10 cellular contexts compared by ENCODE assay signal in the genomic region with DNA sequence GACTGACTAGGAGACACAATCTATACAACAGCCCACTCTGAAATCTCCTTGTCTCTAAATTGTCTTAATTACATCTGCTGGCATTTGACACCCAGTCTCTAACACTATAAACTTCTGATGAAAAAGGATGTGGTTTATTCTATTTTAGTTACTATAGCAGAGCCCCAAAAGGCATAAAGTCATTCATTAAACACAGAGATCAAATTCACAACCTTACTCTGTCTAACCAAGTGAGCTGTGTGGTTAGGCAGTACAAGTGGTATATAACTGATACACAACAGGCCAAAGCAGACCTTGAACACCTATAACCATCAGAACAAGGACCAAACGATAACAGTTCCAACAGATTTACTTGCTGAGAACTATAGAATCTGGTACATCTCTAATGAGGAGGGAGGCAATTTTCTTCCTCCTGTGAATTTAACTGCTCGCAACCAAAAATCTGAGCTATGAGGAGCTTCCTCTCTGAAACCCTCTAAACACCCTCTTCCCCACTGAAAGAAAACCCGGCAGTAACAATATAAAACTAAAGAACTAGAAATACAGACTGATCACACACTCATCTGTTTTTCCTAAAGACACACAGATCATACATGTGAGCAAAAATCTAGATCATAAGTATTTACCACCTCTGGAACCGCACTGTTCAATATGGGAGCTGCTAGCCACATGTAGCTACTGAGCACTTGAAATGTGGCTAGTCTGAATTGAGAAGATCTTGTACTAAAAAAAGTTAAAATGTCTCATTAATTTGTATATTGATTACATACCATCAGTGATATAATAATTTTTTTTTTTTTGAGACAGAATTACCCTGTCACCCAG. TPM values are rescaled to one million over a fixed set of nuclear protein-coding genes. Genes with fewer than 3 reads are reported as not detected.
DNase-seq lines count a peak whose midpoint lies in the region; ATAC-seq, FAIRE-seq and TF ChIP-seq lines count a peak whose summit lies in the region.
"Had no signal": no experiment of that assay in that cellular context is flagged by ENCODE, and none has a peak within 500 bp of the region (broad histone marks: within the 10 kb centered on the region; RNA-seq: fewer than 3 reads in every experiment).

No MANE protein-coding gene starts in this region.

- ATAC-seq in GM19467 (IDR thresholded peaks at IDR 0.05; ENCODE audit: unreplicated experiment), result peak; percentile 61
- peak; percentile 84 for ATAC-seq in HG03432 (IDR thresholded peaks at IDR 0.05; ENCODE audit: unreplicated experiment)
- peak; percentile 90 for ATAC-seq in GM12878

- in situ Hi-C loops in GM12878 (cut with MboI), result no loop called here

- no peaks in the 10 kb centered on the region for H3K9me3 ChIP-seq in GM12878 (replicated peaks; ENCODE audit: control insufficient read depth, insufficient read depth, low read length)
- H3K9me3 ChIP-seq in SJCRH30 (replicated peaks), result no peaks in the 10 kb centered on the region

- H3K4me3 ChIP-seq in GM12878, result no peak overlapping the region
- no peak overlapping the region for H3K4me3 ChIP-seq in SJCRH30
- H3K4me3 ChIP-seq: SK-N-MC had no signal

- TF ChIP-seq POLR2A in GM12878 (IDR thresholded peaks at IDR 0.05; ENCODE audit: low read depth, low read length), result no peak

- H3K9ac ChIP-seq in GM12878 (ENCODE audit: control insufficient read depth, insufficient read depth, low read length), result peak overlapping the region; percentile 47

- SMC1A ChIA-PET in GM12878 (lab: Charles Lee; ENCODE audit: uncharacterized antibody, unreplicated experiment), result interaction anchor here (0.7 to 4.3 kb wide), 24 partner anchors 8 to 91 kb away, joined by 3 to 38 read pairs (median 5); a partner anchor contains a TSS

- H2AFZ ChIP-seq in GM12878 (ENCODE audit: control insufficient read depth, low read depth, low read length), result peak overlapping the region; percentile 28

- TF ChIP-seq EP300 in GM12878 (IDR thresholded peaks at IDR 0.05; ENCODE audit: borderline replicate concordance in 1 of 2, control insufficient read depth in 1 of 2, low read depth in 2 of 2, low read length in 2 of 2), result 0 out of 4 replicates have a peak, but pooled peaks of 1 of the 2 experiments have one; percentile 13

- TF ChIP-seq CTCF in GM10248 (IDR thresholded peaks at IDR 0.05; ENCODE audit: control extremely low read depth, extremely low read depth, low read depth, missing control alignments), result no peak
- no peak for TF ChIP-seq CTCF in GM12878 (IDR thresholded peaks at IDR 0.05 in 2 of 3, conservative IDR thresholded peaks at IDR 0.05 in 1 of 3; ENCODE audit: control insufficient read depth in 2 of 3, extremely low read depth in 1 of 3, insufficient read depth in 1 of 3, low read depth in 3 of 3, low read length in 3 of 3)

- DNase-seq in GM10248 (ENCODE audit: extremely low spot score) (peak; percentile 43), GM12878 (ENCODE audit: low read depth, low spot score) (peak; percentile 68), NCI-H510A (lab: John Stamatoyannopoulos, UW) (no peak), anterior cingulate cortex (lab: John Stamatoyannopoulos, UW) (no peak), cerebellar nuclear complex (lab: John Stamatoyannopoulos, UW) (no peak), SJCRH30 (no peak)
- DNase-seq: NCI-H1092 treated with DMSO at 0.1 percent for 48 hours had no signal

- POLR2A ChIA-PET in GM10248 (lab: Yijun Ruan, JAX), result interaction anchor here (0.6 to 1.4 kb wide), 4 partner anchors 16 to 1426 kb away, joined by 3 to 7 read pairs (median 4); no protein-coding TSS in a partner anchor
- POLR2A ChIA-PET in GM12878 (lab: Charles Lee), result interaction anchor here (0.6 to 3.0 kb wide), 11 partner anchors 8 to 208 kb away, joined by 3 to 13 read pairs (median 3); no protein-coding TSS in a partner anchor

- intact Hi-C loops in GM12878 (cut with micrococcal nuclease; ENCODE audit: unreplicated experiment), result no loop called here

- H3K4me2 ChIP-seq in GM12878 (ENCODE audit: control insufficient read depth, insufficient read depth), result peak overlapping the region; percentile 81

- H4K20me1 ChIP-seq in GM12878 (ENCODE audit: control insufficient read depth, insufficient read depth), result no peaks in the 10 kb centered on the region; the same call in 1 of the 2 replicates

- 41% methylated on average over 4 of the region's 4 CpGs for WGBS in GM12878 (ENCODE audit: insufficient coverage, insufficient replicate concordance, low lambda C conversion rate, missing lambda C conversion rate)

- TF ChIP-seq RAD21 in GM12878 (IDR thresholded peaks at IDR 0.05; ENCODE audit: insufficient read depth, low read depth, low read length), result no peak

- CTCF ChIA-PET in GM10248 (lab: Yijun Ruan, JAX) (interaction anchor here (0.7 to 2.2 kb wide), 10 partner anchors 9 to 237 kb away, joined by 3 to 9 read pairs (median 4); no protein-coding TSS in a partner anchor), GM12878 (lab: Yijun Ruan, JAX) (interaction anchor here (0.7 to 3.3 kb wide), 12 partner anchors 9 to 305 kb away, joined by 3 to 19 read pairs (median 4); a partner anchor contains a TSS)

- FAIRE-seq in GM12878 (lab: Jason Lieb, UNC), result peak; percentile 57

- H3K27ac ChIP-seq in GM12878 (ENCODE audit: control insufficient read depth, insufficient read depth) (peak overlapping the region; percentile 84), SJCRH30 (no peak overlapping the region)
- H3K27ac ChIP-seq: SK-N-MC had no signal

- H3K36me3 ChIP-seq in GM12878 (ENCODE audit: control insufficient read depth in 2 of 2, insufficient read depth in 2 of 2, low read length in 1 of 2) (no peaks in the 10 kb centered on the region), SJCRH30 (no peaks in the 10 kb centered on the region)

- H3K27me3 ChIP-seq in GM12878 (replicated peaks in 1 of 2; ENCODE audit: control insufficient read depth in 2 of 2, insufficient read depth in 2 of 2, low read length in 1 of 2), result no peaks in the 10 kb centered on the region
- no peaks in the 10 kb centered on the region for H3K27me3 ChIP-seq in SJCRH30

- BruUV-seq in GM12878 (replicated peaks; lab: Mats Ljungman, UMichigan), result no TSS peak

- H3K4me1 ChIP-seq in GM12878 (ENCODE audit: control insufficient read depth, insufficient read depth, low read length), result peaks cover 20% of the 10 kb centered on the region; the same call in 1 of the 2 replicates
- H3K4me1 ChIP-seq in SJCRH30, result no peaks in the 10 kb centered on the region

- H3K79me2 ChIP-seq in GM12878 (ENCODE audit: control insufficient read depth, insufficient read depth, low read length), result peaks cover 72% of the 10 kb centered on the region

- RAD21 ChIA-PET in GM12878 (lab: Charles Lee; ENCODE audit: unreplicated experiment), result interaction anchor here (0.9 to 3.3 kb wide), 14 partner anchors 11 to 87 kb away, joined by 3 to 16 read pairs (median 6); no protein-coding TSS in a partner anchor

TF ChIP-seq in GM12878, 131 proteins besides CTCF, POLR2A, EP300 and RAD21 (continues in another document):
- 0 out of 2 replicates have a peak, but pooled peaks have one; percentile 7 for TF ChIP-seq ZNF24 (IDR thresholded peaks at IDR 0.05)
- TF ChIP-seq ZZZ3 (IDR thresholded peaks at IDR 0.05; ENCODE audit: control insufficient read depth, insufficient read length, low read depth), result no peak
- no peak for TF ChIP-seq IRF4 (IDR thresholded peaks at IDR 0.05; ENCODE audit: low read depth, low read length)
- 0 out of 2 replicates have a peak, but pooled peaks have one; percentile 32 for TF ChIP-seq GATAD2B (conservative IDR thresholded peaks at IDR 0.05; ENCODE audit: low read depth)
- TF ChIP-seq, protein P1, sequence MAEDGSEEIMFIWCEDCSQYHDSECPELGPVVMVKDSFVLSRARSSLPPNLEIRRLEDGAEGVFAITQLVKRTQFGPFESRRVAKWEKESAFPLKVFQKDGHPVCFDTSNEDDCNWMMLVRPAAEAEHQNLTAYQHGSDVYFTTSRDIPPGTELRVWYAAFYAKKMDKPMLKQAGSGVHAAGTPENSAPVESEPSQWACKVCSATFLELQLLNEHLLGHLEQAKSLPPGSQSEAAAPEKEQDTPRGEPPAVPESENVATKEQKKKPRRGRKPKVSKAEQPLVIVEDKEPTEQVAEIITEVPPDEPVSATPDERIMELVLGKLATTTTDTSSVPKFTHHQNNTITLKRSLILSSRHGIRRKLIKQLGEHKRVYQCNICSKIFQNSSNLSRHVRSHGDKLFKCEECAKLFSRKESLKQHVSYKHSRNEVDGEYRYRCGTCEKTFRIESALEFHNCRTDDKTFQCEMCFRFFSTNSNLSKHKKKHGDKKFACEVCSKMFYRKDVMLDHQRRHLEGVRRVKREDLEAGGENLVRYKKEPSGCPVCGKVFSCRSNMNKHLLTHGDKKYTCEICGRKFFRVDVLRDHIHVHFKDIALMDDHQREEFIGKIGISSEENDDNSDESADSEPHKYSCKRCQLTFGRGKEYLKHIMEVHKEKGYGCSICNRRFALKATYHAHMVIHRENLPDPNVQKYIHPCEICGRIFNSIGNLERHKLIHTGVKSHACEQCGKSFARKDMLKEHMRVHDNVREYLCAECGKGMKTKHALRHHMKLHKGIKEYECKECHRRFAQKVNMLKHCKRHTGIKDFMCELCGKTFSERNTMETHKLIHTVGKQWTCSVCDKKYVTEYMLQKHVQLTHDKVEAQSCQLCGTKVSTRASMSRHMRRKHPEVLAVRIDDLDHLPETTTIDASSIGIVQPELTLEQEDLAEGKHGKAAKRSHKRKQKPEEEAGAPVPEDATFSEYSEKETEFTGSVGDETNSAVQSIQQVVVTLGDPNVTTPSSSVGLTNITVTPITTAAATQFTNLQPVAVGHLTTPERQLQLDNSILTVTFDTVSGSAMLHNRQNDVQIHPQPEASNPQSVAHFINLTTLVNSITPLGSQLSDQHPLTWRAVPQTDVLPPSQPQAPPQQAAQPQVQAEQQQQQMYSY (CRISPR knock-in tag; IDR thresholded peaks at IDR 0.05), result no peak
- no peak for TF ChIP-seq RCOR1 (conservative IDR thresholded peaks at IDR 0.05; ENCODE audit: low read depth, low read length)

RNA-seq across cellular contexts. Expression of a gene that starts 17.8 kb away (rescaled TPM):
- total RNA-seq in GM12878 (2013; cell fraction: nucleolus; rRNA removed), result 42.1 and 48.7 TPM in 2 replicates
- 6.8 and 6.9 TPM in 2 replicates for total RNA-seq in GM12878 (2014; rRNA removed)
- 8.3 and 10.1 TPM in 2 replicates for total RNA-seq in GM12878 (2014; rRNA removed; fragmentation: Illumina TruSeq; extraction: Trizol)
- 33.0 and 38.2 TPM in 2 replicates for total RNA-seq in GM12878 (2021)
- 7.3 TPM for polyA plus RNA-seq in GM12878 (2011; ENCODE audit: low read depth)
- polyA plus RNA-seq in GM12878 (2011; rRNA removed), result 20.3 and 20.4 TPM in 2 replicates
- polyA plus RNA-seq in GM12878 (2011; cell fraction: cytosol; rRNA removed), result 16.1 and 19.6 TPM in 2 replicates
- polyA plus RNA-seq in GM12878 (2011; cell fraction: nucleus; rRNA removed), result 17.6 and 23.0 TPM in 2 replicates
- 13.7 and 22.4 TPM in 2 replicates for polyA plus RNA-seq in GM12878 (2012)
- polyA plus RNA-seq in GM12878 (2014; fragmentation: Illumina TruSeq; extraction: Trizol), result 45.5 and 48.7 TPM in 2 replicates
- 1 to 10 TPM; 5.7 to 8.3 TPM for polyA plus RNA-seq in GM12878 (2014; fragmentation: Nextera tagmentation; extraction: Ambion mirVana)
- 11.7 and 15.2 TPM in 2 replicates for polyA plus RNA-seq in GM12878 (2014; rRNA removed)
- polyA plus RNA-seq in GM12878 (2016; fragmentation: Nextera tagmentation; extraction: Ambion mirVana), result 10 to 100 TPM in 1 of 2 experiments, 1 to 10 TPM in 1; 4.3 to 18.3 TPM
- 39.9 and 55.2 TPM in 2 replicates for polyA minus RNA-seq in GM12878 (2011; rRNA and poly(A)+ RNA removed)
- polyA minus RNA-seq in GM12878 (2011; cell fraction: cytosol; rRNA and poly(A)+ RNA removed), result 19.5 and 23.7 TPM in 2 replicates
- polyA minus RNA-seq in GM12878 (2011; cell fraction: nucleus; rRNA and poly(A)+ RNA removed), result 13.8 and 20.2 TPM in 2 replicates
- total RNA-seq in SJCRH30 (2014; rRNA removed; shearing (Covaris generic)), result 14.9 and 16.1 TPM in 2 replicates

Comparison
In these comparisons a context has a peak if more than half of its experiments do, and no peak if none do; other contexts are left out.
1. DNase-seq: peak in GM10248 (single experiment) and GM12878 (single experiment); none in NCI-H510A (single experiment), anterior cingulate cortex (0 of 58), cerebellar nuclear complex (0 of 2) and SJCRH30 (0 of 2).
2. Peak in every context shown above with its lines, with median percentiles within 50 percentile points of each other: ATAC-seq.